Comparison of ENCODE assay signal across 9 cellular contexts in genomic region chr3:114380233-114380645, GRCh38.
DNase-seq lines count a peak whose midpoint lies in the region; ATAC-seq and TF ChIP-seq lines count a peak whose summit lies in the region.
"Had no signal": no experiment of that assay in that cellular context is flagged by ENCODE, and none has a peak within 500 bp of the region (broad histone marks: within the 10 kb centered on the region; RNA-seq: fewer than 3 reads in every experiment).

No MANE protein-coding gene starts in this region.

- H3K4me3 ChIP-seq in cardiac fibroblast (replicated peaks in 1 of 2; ENCODE audit: low read depth in 2 of 2, low read length in 2 of 2) (no peak overlapping the region), sigmoid colon (no peak overlapping the region)

- peak; percentile 95 for DNase-seq in EH (ENCODE audit: low read depth)
- DNase-seq in cardiac fibroblast (ENCODE audit: low read depth in 2 of 2): peak; percentile 77 to 91
- DNase-seq in iPS-NIHi11 (ENCODE audit: low spot score): peak; percentile 16
- peak; percentile 87 for DNase-seq in sigmoid colon
- DNase-seq in DMS53 (lab: John Stamatoyannopoulos, UW): no peak
- DNase-seq in activated effector memory CD4-positive, alpha-beta T cell treated with Interleukin-2 at 50 U/mL for 16 hours: no peak
- DNase-seq: DMS153 had no signal

- TF ChIP-seq EP300 in sigmoid colon (IDR thresholded peaks at IDR 0.05): peak in 1 of 4 donors; percentile 29

- no peak for TF ChIP-seq CTCF in cardiac fibroblast (IDR thresholded peaks at IDR 0.05; ENCODE audit: low read depth, low read length)
- TF ChIP-seq CTCF in sigmoid colon (IDR thresholded peaks at IDR 0.05): no peak

- TF ChIP-seq POLR2A in sigmoid colon (IDR thresholded peaks at IDR 0.05): no peak

- no peaks in the 10 kb centered on the region for H3K9me3 ChIP-seq in sigmoid colon

- H3K27ac ChIP-seq in sigmoid colon: peak overlapping the region; percentile 70 to 85 (median 78)

- intact Hi-C loops in sigmoid colon (cut with DNase I): loop anchor here (5.0 to 10.0 kb wide), 5 partner anchors 37 to 765 kb away; partner anchors contain the start of gene ZBTB20

- no peaks in the 10 kb centered on the region for H3K27me3 ChIP-seq in sigmoid colon

- ATAC-seq in HG02870 (IDR thresholded peaks at IDR 0.05; ENCODE audit: unreplicated experiment) (no peak), HG03521 (IDR thresholded peaks at IDR 0.05; ENCODE audit: unreplicated experiment) (no peak)

- H3K36me3 ChIP-seq in sigmoid colon: peaks cover 0 to 17% (median 0%) of the 10 kb centered on the region in 4 donors

- WGBS in sigmoid colon, 2 donors: 10 to 62% methylated on average over 4 of the region's 4 CpGs

- peaks cover 0 to 77% (median 65%) of the 10 kb centered on the region in 4 donors for H3K4me1 ChIP-seq in sigmoid colon

Comparison
In these comparisons a context has a peak if more than half of its experiments do, and no peak if none do; other contexts are left out.
1. DNase-seq: peak in EH (single experiment), cardiac fibroblast (2 of 2), iPS-NIHi11 (single experiment) and sigmoid colon (single experiment); none in DMS53 (single experiment) and activated effector memory CD4-positive, alpha-beta T cell treated with Interleukin-2 at 50 U/mL for 16 hours (single experiment).